In genomic region chr2:131105950-131106801, GRCh38 we compare ENCODE assay signal across 8 cellular contexts. TPM values are rescaled to one million over a fixed set of nuclear protein-coding genes. Genes with fewer than 3 reads are reported as not detected.
DNase-seq lines count a peak whose midpoint lies in the region; ATAC-seq, FAIRE-seq and TF ChIP-seq lines count a peak whose summit lies in the region.

No MANE protein-coding gene starts in this region.

- DNase-seq in ELF-1 (ENCODE audit: low read depth, low spot score) (peak; percentile 47), HTR-8/SVneo (ENCODE audit: insufficient read length, low spot score) (peak; percentile 44), T-helper 2 cell (peak in 4 of 5 experiments; percentile 4 to 36 (median 22)), coronary artery (ENCODE audit: low spot score) (peak; percentile 74), lower leg skin (ENCODE audit: low spot score in 2 of 2) (peak; percentile 60 to 86)
- DNase-seq in stimulated activated CD8-positive, alpha-beta memory T cell treated with anti-CD3 and anti-CD28 coated beads, Interleukin-15, amount 100 ng/mL, for 48 hours (ENCODE audit: low read depth in 2 of 2): peak; percentile 15 to 51

- no peak for TF ChIP-seq CTCF in coronary artery (IDR thresholded peaks at IDR 0.05)
- no peak for TF ChIP-seq CTCF in lower leg skin (IDR thresholded peaks at IDR 0.05)

- FAIRE-seq in HTR-8/SVneo (lab: Jason Lieb, UNC): no peak

- peak; percentile 40 for ATAC-seq in GM21381 (IDR thresholded peaks at IDR 0.05; ENCODE audit: unreplicated experiment)
- ATAC-seq in HG03565 (IDR thresholded peaks at IDR 0.05; ENCODE audit: unreplicated experiment): no peak

- TF ChIP-seq POLR2A in lower leg skin (IDR thresholded peaks at IDR 0.05): no peak

- WGBS in lower leg skin, 2 donors: 1% methylated on average over 19 of the region's 19 CpGs

- intact Hi-C loops in lower leg skin (cut with DNase I; ENCODE audit: low total_unique reads): no loop called here

- H3K4me3 ChIP-seq in coronary artery (peak overlapping the region; percentile 97), lower leg skin (ENCODE audit: low read depth, poor library complexity, severe bottlenecking) (peak overlapping the region; percentile 95)

- H3K27ac ChIP-seq in coronary artery: peak overlapping the region; percentile 89 to 98

RNA-seq across cellular contexts. Expression of gene PLEKHB2, which starts 1.0 kb away (rescaled TPM):
- total RNA-seq in lower leg skin: 10 to 100 TPM; 39.8 to 58.3 (median 45.6) TPM

RNA-seq across cellular contexts. Expression of gene FAM168B, which starts 12.9 kb away (rescaled TPM):
- 100 to 1,000 TPM in 1 of 4 donors, 10 to 100 TPM in 3; 56.4 to 108 (median 86.9) TPM for total RNA-seq in lower leg skin

Comparison
In these comparisons a context has a peak if more than half of its experiments do, and no peak if none do; other contexts are left out.
1. DNase-seq: peak in every context shown above with its lines; median percentile 74 in coronary artery; 73 in lower leg skin; 47 in ELF-1; 44 in HTR-8/SVneo; 33 in stimulated activated CD8-positive, alpha-beta memory T cell treated with anti-CD3 and anti-CD28 coated beads, Interleukin-15, amount 100 ng/mL, for 48 hours; 22 in T-helper 2 cell.